40 cellular contexts compared by ENCODE assay signal in the genomic region with DNA sequence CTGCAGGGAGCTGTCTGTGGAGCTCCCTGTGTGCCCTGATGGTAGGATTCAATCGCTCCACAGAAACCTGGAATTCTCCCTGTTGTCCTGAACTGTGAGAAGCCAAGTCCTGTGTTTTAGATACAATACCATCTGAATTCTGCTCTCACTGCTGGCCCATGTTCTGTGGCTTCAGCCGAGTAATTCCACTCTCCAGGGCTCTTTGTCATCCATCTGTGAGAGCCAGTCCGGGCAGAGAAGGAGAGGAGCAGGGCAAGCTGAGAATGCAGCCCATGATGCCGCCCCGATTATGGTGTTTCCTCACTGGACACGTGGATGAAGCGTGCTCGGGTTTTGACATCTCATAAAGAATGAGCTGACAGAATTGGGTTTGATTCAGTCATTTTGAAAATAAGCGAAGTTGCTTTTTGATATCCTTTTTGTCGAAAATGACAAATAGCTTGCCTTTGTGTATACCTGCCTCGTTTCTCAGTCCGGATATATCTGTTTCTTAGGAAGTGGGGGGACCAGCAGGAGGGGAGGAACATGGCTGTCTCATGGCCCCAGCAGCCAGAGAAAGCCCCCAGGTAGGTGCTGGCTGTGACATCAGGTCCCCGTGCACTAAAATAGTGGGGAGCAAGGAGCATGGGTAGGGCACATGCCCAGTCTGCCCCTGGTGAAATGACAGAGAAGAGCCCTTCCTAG. TPM values are rescaled to one million over a fixed set of nuclear protein-coding genes. Genes with fewer than 3 reads are reported as not detected.
DNase-seq lines count a peak whose midpoint lies in the region; ATAC-seq and TF ChIP-seq lines count a peak whose summit lies in the region.
"Had no signal": no experiment of that assay in that cellular context is flagged by ENCODE, and none has a peak within 500 bp of the region (broad histone marks: within the 10 kb centered on the region; RNA-seq: fewer than 3 reads in every experiment).

No MANE protein-coding gene starts in this region.

- WGBS in spleen, 5 donors, result 84 to 95% (median 89%) methylated on average over 13 of the region's 13 CpGs

- POLR2A ChIA-PET in RWPE1 (lab: Yijun Ruan, JAX; ENCODE audit: low non-redundant PET), result interaction anchor here (0.6 kb wide), 1 partner anchor 327 kb away, joined by 3 read pairs; the partner anchor contains the start of gene NAPB

- CTCF ChIA-PET in RWPE1 (lab: Yijun Ruan, JAX), result interaction anchor here (0.6 to 0.9 kb wide), 2 partner anchors 10 to 32 kb away, joined by 3 to 4 read pairs; no protein-coding TSS in a partner anchor

- no peak for DNase-seq in CD14-positive monocyte (ENCODE audit: low spot score)
- no peak for DNase-seq in RWPE1 (ENCODE audit: low spot score)
- DNase-seq in epithelial cell of esophagus (ENCODE audit: low read depth), result peak; percentile 44
- peak; percentile 28 for DNase-seq in sciatic nerve (ENCODE audit: low spot score)
- DNase-seq in activated CD4-positive, alpha-beta T cell treated with anti-CD3 and anti-CD28 coated beads, Interleukin-2, amount 10 ng/mL, durations not matched to agents 24 days and 14 days, result no peak
- DNase-seq in spleen, result no peak
- DNase-seq in NCI-H524 treated with DMSO at 0.1 percent for 48 hours (lab: John Stamatoyannopoulos, UW), result no peak
- DNase-seq: ACHN; activated CD8-positive, alpha-beta T cell treated with anti-CD3 and anti-CD28 coated beads for 36 hours; activated gamma-delta T cell; activated naive CD8-positive, alpha-beta T cell treated with anti-CD3 and anti-CD28 coated beads for 36 hours; aorta; BE2C; CD8-positive, alpha-beta memory T cell; gastrocnemius medialis; GOT3; HFFc6; lower lobe of right lung; natural killer cell; NCI-H1105; NCI-H187; NCI-H510A treated with DMSO at 0.1 percent for 48 hours; NK-92 treated with Interleukin-12 subunit alpha and Interleukin-12 subunit beta, amount 100 ng/mL, for 24 hours; occipital lobe; SK-N-SH; small intestine; stimulated activated CD4-positive, alpha-beta T cell treated with anti-CD3 and anti-CD28 coated beads, Interleukin-1b, Interleukin-23, amount 100 ng/mL, for 48 hours; stimulated activated naive CD8-positive, alpha-beta T cell treated with anti-CD3 and anti-CD28 coated beads, Interleukin-15, Interleukin-2, amounts not matched to agents 100 U/mL and 50 U/mL, for 24 hours; testis had no signal

- H3K27ac ChIP-seq in RWPE1, result peak overlapping the region; percentile 20; the same call in 1 of the 2 replicates
- H3K27ac ChIP-seq in spleen, result no peak overlapping the region
- H3K27ac ChIP-seq: cardiac muscle cell, gastrocnemius medialis, hepatocyte, lower lobe of right lung, testis had no signal

- no peaks in the 10 kb centered on the region for H3K27me3 ChIP-seq in spleen (replicated peaks in 1 of 7)
- H3K27me3 ChIP-seq: BE2C, cardiac muscle cell, gastrocnemius medialis, testis had no signal

- H3K27ac Mint-ChIP-seq in CD14-positive monocyte, result peak overlapping the region in 5 of 7 donors; percentile 46 to 88 (median 78)
- H3K27ac Mint-ChIP-seq in activated CD4-positive, alpha-beta T cell treated with anti-CD3 and anti-CD28 coated beads, Interleukin-2, amount 10 ng/mL, durations not matched to agents 24 days and 14 days, result no peak overlapping the region
- H3K27ac Mint-ChIP-seq: activated CD8-positive, alpha-beta T cell treated with anti-CD3 and anti-CD28 coated beads for 36 hours; activated naive CD8-positive, alpha-beta T cell treated with anti-CD3 and anti-CD28 coated beads for 36 hours; CD8-positive, alpha-beta memory T cell; HFFc6; natural killer cell had no signal

- TF ChIP-seq POLR2A in spleen (IDR thresholded peaks at IDR 0.05), result no peak

- H3K4me1 ChIP-seq in spleen, result peaks cover 0 to 32% (median 10%) of the 10 kb centered on the region in 6 donors
- H3K4me1 ChIP-seq: BE2C had no signal

- no peak overlapping the region for H3K4me3 Mint-ChIP-seq in CD14-positive monocyte
- no peak overlapping the region for H3K4me3 Mint-ChIP-seq in activated CD4-positive, alpha-beta T cell treated with anti-CD3 and anti-CD28 coated beads, Interleukin-2, amount 10 ng/mL, durations not matched to agents 24 days and 14 days
- H3K4me3 Mint-ChIP-seq: activated CD8-positive, alpha-beta T cell treated with anti-CD3 and anti-CD28 coated beads for 36 hours; activated naive CD8-positive, alpha-beta T cell treated with anti-CD3 and anti-CD28 coated beads for 36 hours; CD8-positive, alpha-beta memory T cell; HFFc6; natural killer cell had no signal

- H3K9me3 Mint-ChIP-seq in CD14-positive monocyte, result peaks cover 0 to 2% (median 0%) of the 10 kb centered on the region in 7 donors
- no peaks in the 10 kb centered on the region for H3K9me3 Mint-ChIP-seq in activated CD4-positive, alpha-beta T cell treated with anti-CD3 and anti-CD28 coated beads, Interleukin-2, amount 10 ng/mL, durations not matched to agents 24 days and 14 days
- H3K9me3 Mint-ChIP-seq: activated CD8-positive, alpha-beta T cell treated with anti-CD3 and anti-CD28 coated beads for 36 hours; activated naive CD8-positive, alpha-beta T cell treated with anti-CD3 and anti-CD28 coated beads for 36 hours; CD8-positive, alpha-beta memory T cell; HFFc6; natural killer cell had no signal

- H3K4me3 ChIP-seq in epithelial cell of esophagus (ENCODE audit: low read length) (no peak overlapping the region), spleen (no peak overlapping the region)
- H3K4me3 ChIP-seq: cardiac muscle cell, gastrocnemius medialis, hepatocyte, K562, lower lobe of right lung, testis had no signal

- H3K27me3 Mint-ChIP-seq in CD14-positive monocyte (ENCODE audit: low read depth in 3 of 3), result peaks cover 3 to 4% (median 4%) of the 10 kb centered on the region in 3 donors
- H3K27me3 Mint-ChIP-seq in activated CD4-positive, alpha-beta T cell treated with anti-CD3 and anti-CD28 coated beads, Interleukin-2, amount 10 ng/mL, durations not matched to agents 24 days and 14 days, result peaks cover 11% of the 10 kb centered on the region
- H3K27me3 Mint-ChIP-seq: activated CD8-positive, alpha-beta T cell treated with anti-CD3 and anti-CD28 coated beads for 36 hours had no signal

- TF ChIP-seq CTCF in CD14-positive monocyte (IDR thresholded peaks at IDR 0.05) (no peak), RWPE1 (conservative IDR thresholded peaks at IDR 0.05; ENCODE audit: low read depth) (no peak), epithelial cell of esophagus (IDR thresholded peaks at IDR 0.05; ENCODE audit: insufficient read depth, low read depth, low read length, missing control alignments) (no peak), spleen (IDR thresholded peaks at IDR 0.05 in 8 of 11, conservative IDR thresholded peaks at IDR 0.05 in 3 of 11) (no peak)

- H3K36me3 ChIP-seq in spleen, result no peaks in the 10 kb centered on the region
- H3K36me3 ChIP-seq: BE2C, cardiac muscle cell, gastrocnemius medialis, lower lobe of right lung had no signal

- H3K9me3 ChIP-seq in spleen, result no peaks in the 10 kb centered on the region
- H3K9me3 ChIP-seq: BE2C, gastrocnemius medialis, lower lobe of right lung, SK-N-SH, testis had no signal

- peaks cover 47% of the 10 kb centered on the region for H3K4me1 Mint-ChIP-seq in CD14-positive monocyte
- H3K4me1 Mint-ChIP-seq in activated CD4-positive, alpha-beta T cell treated with anti-CD3 and anti-CD28 coated beads, Interleukin-2, amount 10 ng/mL, durations not matched to agents 24 days and 14 days, result no peaks in the 10 kb centered on the region
- H3K4me1 Mint-ChIP-seq: activated naive CD8-positive, alpha-beta T cell treated with anti-CD3 and anti-CD28 coated beads for 36 hours; CD8-positive, alpha-beta memory T cell had no signal

- H3K36me3 Mint-ChIP-seq in CD14-positive monocyte, result no peaks in the 10 kb centered on the region
- H3K36me3 Mint-ChIP-seq in activated CD4-positive, alpha-beta T cell treated with anti-CD3 and anti-CD28 coated beads, Interleukin-2, amount 10 ng/mL, durations not matched to agents 24 days and 14 days (ENCODE audit: low read depth), result no peaks in the 10 kb centered on the region
- H3K36me3 Mint-ChIP-seq: activated naive CD8-positive, alpha-beta T cell treated with anti-CD3 and anti-CD28 coated beads for 36 hours; CD8-positive, alpha-beta memory T cell; natural killer cell had no signal

- ATAC-seq in sciatic nerve, result no peak
- ATAC-seq: activated CD4-positive, CD25-positive, alpha-beta regulatory T cell treated with anti-CD3 and anti-CD28 coated beads, Interleukin-2, amount 50 U/mL, for 24 hours; activated CD8-positive, alpha-beta T cell treated with anti-CD3 and anti-CD28 coated beads for 36 hours; gastrocnemius medialis; K562; natural killer cell; Right ventricle myocardium inferior; stimulated activated naive CD8-positive, alpha-beta T cell treated with anti-CD3 and anti-CD28 coated beads, Interleukin-15, Interleukin-2, amounts not matched to agents 100 U/mL and 50 U/mL, for 24 hours had no signal

- intact Hi-C loops in CD14-positive monocyte (cut with micrococcal nuclease) (no loop called here), sciatic nerve (cut with DNase I) (no loop called here), spleen (cut with DNase I; ENCODE audit: low total_unique reads) (no loop called here)
- intact Hi-C loops in activated CD4-positive, alpha-beta T cell treated with anti-CD3 and anti-CD28 coated beads, Interleukin-2, amount 10 ng/mL, durations not matched to agents 24 days and 14 days (cut with micrococcal nuclease), result no loop called here

RNA-seq across cellular contexts. Expression of gene CD93, which starts 8.2 kb away (rescaled TPM):
- polyA plus RNA-seq in CD14-positive monocyte (10 to 100 TPM; 26.0 to 48.9 TPM), spleen (1 to 10 TPM; 4.1 to 6.0 (median 5.9) TPM)
- total RNA-seq in sciatic nerve (81.0 TPM), spleen (100 to 1,000 TPM in 1 of 7 donors, 10 to 100 TPM in 6; 50.4 to 103 (median 75.4) TPM)
- total RNA-seq in activated CD4-positive, alpha-beta T cell treated with anti-CD3 and anti-CD28 coated beads, Interleukin-2, amount 10 ng/mL, durations not matched to agents 24 days and 14 days, result 1.5 and 1.7 TPM in 2 replicates
- total RNA-seq: HFFc6 had no signal

RNA-seq across cellular contexts. Expression of gene THBD, which starts 44.9 kb away (rescaled TPM):
- polyA plus RNA-seq in CD14-positive monocyte (10 to 100 TPM in 1 of 2 donors, 1 to 10 TPM in 1; 7.4 to 30.2 TPM), spleen (10 to 100 TPM in 1 of 3 donors, 1 to 10 TPM in 2; 7.2 to 11.6 (median 8.7) TPM)
- total RNA-seq in sciatic nerve (25.3 TPM), spleen (100 to 1,000 TPM in 2 of 7 donors, 10 to 100 TPM in 5; 47.6 to 255 (median 78.0) TPM)
- total RNA-seq in activated CD4-positive, alpha-beta T cell treated with anti-CD3 and anti-CD28 coated beads, Interleukin-2, amount 10 ng/mL, durations not matched to agents 24 days and 14 days, result not detected in 2 replicates
- total RNA-seq: activated CD8-positive, alpha-beta T cell treated with anti-CD3 and anti-CD28 coated beads for 36 hours; activated naive CD8-positive, alpha-beta T cell treated with anti-CD3 and anti-CD28 coated beads for 36 hours; HT1080; T-helper 1 cell treated with Interleukin-12 subunit alpha and Interleukin-12 subunit beta and Interleukin-4 antibody, amounts not matched to agents 30 ng/mL and 1 ng/mL, for 36 hours had no signal
- polyA plus RNA-seq: CD8-positive, alpha-beta memory T cell had no signal

RNA-seq across cellular contexts. Expression of gene SSTR4, which starts 59.2 kb away (rescaled TPM):
- polyA plus RNA-seq in CD14-positive monocyte, result not detected
- not detected for total RNA-seq in sciatic nerve
- not detected in 2 replicates for total RNA-seq in activated CD4-positive, alpha-beta T cell treated with anti-CD3 and anti-CD28 coated beads, Interleukin-2, amount 10 ng/mL, durations not matched to agents 24 days and 14 days
- not detected for total RNA-seq in spleen
- polyA plus RNA-seq in spleen, result not detected
- total RNA-seq: activated CD8-positive, alpha-beta T cell treated with anti-CD3 and anti-CD28 coated beads for 36 hours; activated naive CD8-positive, alpha-beta T cell treated with anti-CD3 and anti-CD28 coated beads for 36 hours; aorta; cardiac muscle cell; CD8-positive, alpha-beta memory T cell; Daoy; gastrocnemius medialis; HFFc6; HT1080; K562; M059J; mononuclear cell; natural killer cell; occipital lobe; pulmonary artery endothelial cell; Right ventricle myocardium inferior; T-helper 1 cell treated with Interleukin-12 subunit alpha and Interleukin-12 subunit beta and Interleukin-4 antibody, amounts not matched to agents 30 ng/mL and 1 ng/mL, for 36 hours had no signal
- polyA plus RNA-seq: aorta; cardiac muscle cell; CD8-positive, alpha-beta memory T cell; hepatocyte; K562; SK-N-SH had no signal

Comparison
In these comparisons a context has a peak if more than half of its experiments do, and no peak if none do; other contexts are left out.
1. DNase-seq: peak in epithelial cell of esophagus (single experiment) and sciatic nerve (single experiment); none in CD14-positive monocyte (single experiment), RWPE1 (single experiment), activated CD4-positive, alpha-beta T cell treated with anti-CD3 and anti-CD28 coated beads, Interleukin-2, amount 10 ng/mL, durations not matched to agents 24 days and 14 days (single experiment), spleen (single experiment) and NCI-H524 treated with DMSO at 0.1 percent for 48 hours (single experiment).
2. RNA of gene CD93, which starts 8.2 kb away (total RNA-seq): 81.0 TPM in sciatic nerve (single experiment) and 50.4 to 103 TPM in spleen; 1.5 to 1.7 TPM in activated CD4-positive, alpha-beta T cell treated with anti-CD3 and anti-CD28 coated beads, Interleukin-2, amount 10 ng/mL, durations not matched to agents 24 days and 14 days; every median in the first group is over 10 times any median in the second.
3. RNA of gene THBD, which starts 44.9 kb away (total RNA-seq): 47.6 to 255 TPM in spleen and 25.3 TPM in sciatic nerve (single experiment); not detected in activated CD4-positive, alpha-beta T cell treated with anti-CD3 and anti-CD28 coated beads, Interleukin-2, amount 10 ng/mL, durations not matched to agents 24 days and 14 days; every median in the first group is over 10 times any median in the second.